16 cellular contexts compared by ENCODE assay signal in genomic region chr2:30683240-30683956, GRCh38.
DNase-seq lines count a peak whose midpoint lies in the region; ATAC-seq and TF ChIP-seq lines count a peak whose summit lies in the region.
"Had no signal": no experiment of that assay in that cellular context is flagged by ENCODE, and none has a peak within 500 bp of the region (broad histone marks: within the 10 kb centered on the region; RNA-seq: fewer than 3 reads in every experiment).

No MANE protein-coding gene starts in this region.

- peak; percentile 42 for DNase-seq in right atrium auricular region (ENCODE audit: low spot score)
- DNase-seq in heart right ventricle = no peak
- DNase-seq in NB4 (ENCODE audit: low read depth) = peak; percentile 51
- DNase-seq in kidney tubule cell (ENCODE audit: low spot score) = peak; percentile 56
- DNase-seq in NCI-H2081 treated with DMSO at 0.1 percent for 48 hours (lab: John Stamatoyannopoulos, UW) = no peak
- DNase-seq in effector memory CD4-positive, alpha-beta T cell = no peak
- DNase-seq in uterus = no peak
- no peak for DNase-seq in dedifferentiated amniotic fluid mesenchymal stem cell (ENCODE audit: extremely low spot score)
- DNase-seq: activated CD4-positive, alpha-beta T cell treated with anti-CD3 and anti-CD28 coated beads, Interleukin-2, amount 10 ng/mL, durations not matched to agents 7 days and 5 days; activated naive CD8-positive, alpha-beta T cell treated with anti-CD3 and anti-CD28 coated beads, Interleukin-2, amount 50 U/mL, for 24 hours; activated T-cell treated with anti-CD3 and anti-CD28 coated beads, Interleukin-2, amount 50 U/mL, for 72 hours; HFFc6; NCI-H1436 treated with DMSO at 0.1 percent for 48 hours; NCI-H2227 treated with DMSO at 0.1 percent for 48 hours; NK-92 treated with Interleukin-12 subunit alpha and Interleukin-12 subunit beta, amount 100 ng/mL, for 24 hours had no signal

- no peak for ATAC-seq in heart right ventricle
- ATAC-seq: activated naive CD8-positive, alpha-beta T cell treated with anti-CD3 and anti-CD28 coated beads, Interleukin-2, amount 50 U/mL, for 24 hours; activated T-cell treated with anti-CD3 and anti-CD28 coated beads, Interleukin-2, amount 50 U/mL, for 72 hours had no signal

- peaks cover 0 to 6% of the 10 kb centered on the region in 2 donors for H3K4me1 ChIP-seq in right atrium auricular region
- H3K4me1 ChIP-seq in heart right ventricle = peaks cover 0 to 13% (median 2%) of the 10 kb centered on the region in 9 donors
- H3K4me1 ChIP-seq in effector memory CD4-positive, alpha-beta T cell (ENCODE audit: control insufficient read depth, insufficient read depth, low read length, poor library complexity, severe bottlenecking) = no peaks in the 10 kb centered on the region
- H3K4me1 ChIP-seq in uterus = no peaks in the 10 kb centered on the region
- H3K4me1 ChIP-seq: SJSA1 had no signal

- H3K36me3 ChIP-seq in right atrium auricular region (no peaks in the 10 kb centered on the region), heart right ventricle (no peaks in the 10 kb centered on the region), uterus (no peaks in the 10 kb centered on the region)
- no peaks in the 10 kb centered on the region for H3K36me3 ChIP-seq in effector memory CD4-positive, alpha-beta T cell (ENCODE audit: control insufficient read depth, insufficient read depth, low read length)
- H3K36me3 ChIP-seq: SJSA1 had no signal

- H3K27ac ChIP-seq in right atrium auricular region (no peak overlapping the region), heart right ventricle (no peak overlapping the region), uterus (no peak overlapping the region)
- no peak overlapping the region for H3K27ac ChIP-seq in effector memory CD4-positive, alpha-beta T cell (ENCODE audit: insufficient read depth, low read length, poor library complexity, severe bottlenecking)
- H3K27ac ChIP-seq: SJSA1 had no signal

- 93 to 95% methylated on average over 8 of the region's 8 CpGs for WGBS in heart right ventricle, 2 donors

- H3K9me3 ChIP-seq in right atrium auricular region (no peaks in the 10 kb centered on the region), heart right ventricle (no peaks in the 10 kb centered on the region), uterus (no peaks in the 10 kb centered on the region)
- H3K9me3 ChIP-seq in effector memory CD4-positive, alpha-beta T cell (ENCODE audit: control insufficient read depth, low read length) = no peaks in the 10 kb centered on the region
- H3K9me3 ChIP-seq: SJSA1 had no signal

- no peaks in the 10 kb centered on the region for H3K27me3 ChIP-seq in right atrium auricular region
- H3K27me3 ChIP-seq in heart right ventricle = no peaks in the 10 kb centered on the region
- H3K27me3 ChIP-seq in effector memory CD4-positive, alpha-beta T cell (replicated peaks; ENCODE audit: control insufficient read depth, insufficient read depth, low read length, poor library complexity, severe bottlenecking) = no peaks in the 10 kb centered on the region
- H3K27me3 ChIP-seq in uterus = no peaks in the 10 kb centered on the region
- H3K27me3 ChIP-seq: SJSA1 had no signal

- intact Hi-C loops in heart right ventricle (cut with DNase I) = loop anchor here in 1 of 10 donors (10.0 kb wide), 1 partner anchor 159 kb away; no protein-coding TSS in a partner anchor
- intact Hi-C loops in uterus (cut with DNase I; ENCODE audit: low total_unique reads) = no loop called here

- no peak overlapping the region for H3K4me3 ChIP-seq in right atrium auricular region
- H3K4me3 ChIP-seq in heart right ventricle = no peak overlapping the region
- no peak overlapping the region for H3K4me3 ChIP-seq in NB4 (ENCODE audit: low read depth, low read length)
- no peak overlapping the region for H3K4me3 ChIP-seq in effector memory CD4-positive, alpha-beta T cell (ENCODE audit: insufficient read depth, low read depth, low read length, poor library complexity, severe bottlenecking)
- no peak overlapping the region for H3K4me3 ChIP-seq in uterus
- H3K4me3 ChIP-seq: SJSA1 had no signal

- no peak for TF ChIP-seq POLR2A in NB4 (IDR thresholded peaks at IDR 0.05; ENCODE audit: extremely low read depth, insufficient read length)
- no peak for TF ChIP-seq POLR2A in uterus (IDR thresholded peaks at IDR 0.05)

- TF ChIP-seq CTCF in right atrium auricular region (IDR thresholded peaks at IDR 0.05) (no peak), heart right ventricle (IDR thresholded peaks at IDR 0.05) (no peak), NB4 (IDR thresholded peaks at IDR 0.05; ENCODE audit: low read depth, low read length) (no peak), uterus (IDR thresholded peaks at IDR 0.05) (no peak)

Comparison
In these comparisons a context has a peak if more than half of its experiments do, and no peak if none do; other contexts are left out.
1. DNase-seq: peak in right atrium auricular region (single experiment), NB4 (single experiment) and kidney tubule cell (single experiment); none in heart right ventricle (0 of 2), NCI-H2081 treated with DMSO at 0.1 percent for 48 hours (single experiment), effector memory CD4-positive, alpha-beta T cell (0 of 3), uterus (0 of 2) and dedifferentiated amniotic fluid mesenchymal stem cell (single experiment).